In the genomic region with DNA sequence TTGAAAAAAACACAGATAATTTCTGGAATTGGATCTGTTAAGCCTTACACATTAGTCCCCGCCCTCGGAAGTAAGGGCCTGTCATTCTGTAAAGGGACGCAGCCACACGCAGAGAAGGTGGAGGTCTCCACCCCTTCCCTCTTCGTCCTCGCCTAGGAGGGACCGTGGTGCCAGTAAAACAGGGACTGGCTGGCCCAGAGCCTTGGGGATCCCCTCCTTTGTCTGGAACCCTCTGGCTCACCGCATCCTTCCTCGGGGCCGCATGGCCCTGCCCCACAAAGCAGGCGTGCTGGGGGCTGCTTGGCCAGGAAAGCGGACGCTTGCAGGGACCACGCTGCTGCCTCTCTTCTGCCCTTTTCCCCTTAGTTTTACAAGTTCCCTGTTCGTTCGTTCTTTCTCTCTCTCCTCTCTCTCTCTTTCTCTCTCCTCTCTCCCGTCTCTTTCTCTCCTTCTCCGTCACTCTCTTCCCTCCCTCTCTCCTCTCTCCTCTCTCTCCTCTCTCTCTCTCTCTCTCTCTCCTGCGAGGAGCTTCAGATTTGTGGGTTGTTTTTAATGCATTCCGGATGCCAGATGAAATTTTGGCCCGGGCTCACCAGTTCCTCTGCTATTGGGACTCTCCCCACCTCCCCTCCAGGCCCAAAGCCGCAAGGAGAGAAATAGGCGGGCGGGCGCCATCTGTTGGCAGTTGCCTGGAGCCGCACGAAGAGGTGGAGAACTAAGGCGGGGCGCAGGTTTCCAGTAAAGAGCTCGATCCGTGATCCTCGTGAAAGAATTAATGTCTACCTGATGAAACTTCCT, we compare ENCODE assay signal across 7 cellular contexts. TPM values are rescaled to one million over a fixed set of nuclear protein-coding genes. Genes with fewer than 3 reads are reported as not detected.
DNase-seq lines count a peak whose midpoint lies in the region; ATAC-seq and TF ChIP-seq lines count a peak whose summit lies in the region.

No MANE protein-coding gene starts in this region.

- H3K36me3 Mint-ChIP-seq in activated CD8-positive, alpha-beta memory T cell treated with anti-CD3 and anti-CD28 coated beads, Interleukin-2, amount 10 ng/mL, durations not matched to agents 7 days and 5 days = peaks cover 19% of the 10 kb centered on the region
- H3K36me3 Mint-ChIP-seq in endodermal cell (ENCODE audit: low read depth) = peaks cover 73% of the 10 kb centered on the region

- CTCF ChIA-PET in activated CD8-positive, alpha-beta memory T cell treated with anti-CD3 and anti-CD28 coated beads, Interleukin-2, amount 10 ng/mL, durations not matched to agents 7 days and 5 days (lab: Charles Lee) = interaction anchor here (0.6 to 5.1 kb wide), 10 partner anchors 10 to 255 kb away, joined by 3 to 29 read pairs (median 4); no protein-coding TSS in a partner anchor

- in situ Hi-C loops in GM13977 (cut with MboI; ENCODE audit: low pct_unique_long_range_greater_than_20kb, low sequenced_read_pairs, unreplicated experiment) = loop anchor here (25.0 kb wide), 1 partner anchor 240 kb away; a partner anchor contains a TSS

- H3K27ac Mint-ChIP-seq in activated CD8-positive, alpha-beta memory T cell treated with anti-CD3 and anti-CD28 coated beads, Interleukin-2, amount 10 ng/mL, durations not matched to agents 7 days and 5 days = no peak overlapping the region
- H3K27ac Mint-ChIP-seq in endodermal cell = peak overlapping the region; percentile 60

- ATAC-seq in HG02759 (IDR thresholded peaks at IDR 0.05; ENCODE audit: unreplicated experiment) = peak; percentile 96
- no peak for ATAC-seq in activated CD8-positive, alpha-beta memory T cell treated with anti-CD3 and anti-CD28 coated beads, Interleukin-2, amount 10 ng/mL, durations not matched to agents 7 days and 5 days

- H3K27ac ChIP-seq in endodermal cell (ENCODE audit: low read depth, low read length) = no peak overlapping the region

- WGBS in endodermal cell (ENCODE audit: insufficient coverage in 1 of 2, insufficient read length in 1 of 2), 2 experiments = 63 to 64% methylated on average over 28 to 32 of the region's 32 CpGs

- no peak overlapping the region for H3K4me3 ChIP-seq in endodermal cell (ENCODE audit: low read length)

- H3K36me3 ChIP-seq in endodermal cell (ENCODE audit: control insufficient read depth, insufficient read depth, low read length) = peaks cover 84% of the 10 kb centered on the region

- no peak overlapping the region for H3K4me3 Mint-ChIP-seq in activated CD8-positive, alpha-beta memory T cell treated with anti-CD3 and anti-CD28 coated beads, Interleukin-2, amount 10 ng/mL, durations not matched to agents 7 days and 5 days
- no peak overlapping the region for H3K4me3 Mint-ChIP-seq in endodermal cell

- TF ChIP-seq CTCF in GM13977 (IDR thresholded peaks at IDR 0.05; ENCODE audit: extremely low read depth, insufficient read depth, missing control alignments) (peak; percentile 91), endodermal cell (conservative IDR thresholded peaks at IDR 0.05) (peak; percentile 92)

- H3K9me3 ChIP-seq in endodermal cell (ENCODE audit: control insufficient read depth, low read length) = no peaks in the 10 kb centered on the region

- H3K27me3 Mint-ChIP-seq in activated CD8-positive, alpha-beta memory T cell treated with anti-CD3 and anti-CD28 coated beads, Interleukin-2, amount 10 ng/mL, durations not matched to agents 7 days and 5 days = no peaks in the 10 kb centered on the region
- no peaks in the 10 kb centered on the region for H3K27me3 Mint-ChIP-seq in endodermal cell (ENCODE audit: insufficient read depth)

- no peaks in the 10 kb centered on the region for H3K9me3 Mint-ChIP-seq in activated CD8-positive, alpha-beta memory T cell treated with anti-CD3 and anti-CD28 coated beads, Interleukin-2, amount 10 ng/mL, durations not matched to agents 7 days and 5 days (ENCODE audit: low read depth)
- H3K9me3 Mint-ChIP-seq in endodermal cell = no peaks in the 10 kb centered on the region

- H3K4me1 Mint-ChIP-seq in activated CD8-positive, alpha-beta memory T cell treated with anti-CD3 and anti-CD28 coated beads, Interleukin-2, amount 10 ng/mL, durations not matched to agents 7 days and 5 days = peaks cover 4% of the 10 kb centered on the region
- H3K4me1 Mint-ChIP-seq in endodermal cell = peaks cover 2% of the 10 kb centered on the region

- DNase-seq in GM13977 (ENCODE audit: low spot score) (peak; percentile 81), NCI-H460 (ENCODE audit: extremely low read depth, low read depth) (peak; percentile 70), endodermal cell (peak; percentile 98), midbrain (lab: John Stamatoyannopoulos, UW) (peak; percentile 89)
- peak; percentile 68 for DNase-seq in activated CD8-positive, alpha-beta memory T cell treated with anti-CD3 and anti-CD28 coated beads, Interleukin-2, amount 10 ng/mL, durations not matched to agents 7 days and 5 days
- DNase-seq in stimulated activated CD8-positive, alpha-beta memory T cell treated with anti-CD3 and anti-CD28 coated beads, Interleukin-15, amount 100 ng/mL, for 4 hours (ENCODE audit: low read depth in 2 of 2) = peak; percentile 23 to 26

- no peaks in the 10 kb centered on the region for H3K4me1 ChIP-seq in endodermal cell (ENCODE audit: control insufficient read depth, insufficient read depth, low read length)

- H3K9ac ChIP-seq in endodermal cell (ENCODE audit: extremely low read depth, low read length, poor library complexity, severe bottlenecking) = no peak overlapping the region

- no peaks in the 10 kb centered on the region for H3K27me3 ChIP-seq in endodermal cell (ENCODE audit: control insufficient read depth, insufficient read depth, low read length, poor library complexity, severe bottlenecking)

RNA-seq across cellular contexts. Expression of a gene that starts 35.1 kb away (rescaled TPM):
- 2.6 and 7.6 TPM in 2 replicates for total RNA-seq in NCI-H460 (2014; rRNA removed; shearing (Covaris generic))
- polyA plus RNA-seq in NCI-H460 (2014; cell fraction: nucleus; rRNA removed) = 5.6 and 11.7 TPM in 2 replicates
- 1 to 10 TPM; 4.9 to 8.4 TPM for total RNA-seq in activated CD8-positive, alpha-beta memory T cell treated with anti-CD3 and anti-CD28 coated beads, Interleukin-2, amount 10 ng/mL, durations not matched to agents 7 days and 5 days
- 10 to 100 TPM; 16.4 to 39.7 TPM for total RNA-seq in endodermal cell
- polyA plus RNA-seq in endodermal cell (2013, experiment 1 of 2) = 3.0 TPM
- polyA plus RNA-seq in endodermal cell (2013, experiment 2 of 2) = 4.4 TPM

Comparison
In these comparisons a context has a peak if more than half of its experiments do, and no peak if none do; other contexts are left out.
1. DNase-seq: peak in every context shown above with its lines; median percentile 98 in endodermal cell; 89 in midbrain; 81 in GM13977; 70 in NCI-H460; 68 in activated CD8-positive, alpha-beta memory T cell treated with anti-CD3 and anti-CD28 coated beads, Interleukin-2, amount 10 ng/mL, durations not matched to agents 7 days and 5 days; 24 in stimulated activated CD8-positive, alpha-beta memory T cell treated with anti-CD3 and anti-CD28 coated beads, Interleukin-15, amount 100 ng/mL, for 4 hours.